ENCODE assay signal across 1 cellular context in the genomic region with DNA sequence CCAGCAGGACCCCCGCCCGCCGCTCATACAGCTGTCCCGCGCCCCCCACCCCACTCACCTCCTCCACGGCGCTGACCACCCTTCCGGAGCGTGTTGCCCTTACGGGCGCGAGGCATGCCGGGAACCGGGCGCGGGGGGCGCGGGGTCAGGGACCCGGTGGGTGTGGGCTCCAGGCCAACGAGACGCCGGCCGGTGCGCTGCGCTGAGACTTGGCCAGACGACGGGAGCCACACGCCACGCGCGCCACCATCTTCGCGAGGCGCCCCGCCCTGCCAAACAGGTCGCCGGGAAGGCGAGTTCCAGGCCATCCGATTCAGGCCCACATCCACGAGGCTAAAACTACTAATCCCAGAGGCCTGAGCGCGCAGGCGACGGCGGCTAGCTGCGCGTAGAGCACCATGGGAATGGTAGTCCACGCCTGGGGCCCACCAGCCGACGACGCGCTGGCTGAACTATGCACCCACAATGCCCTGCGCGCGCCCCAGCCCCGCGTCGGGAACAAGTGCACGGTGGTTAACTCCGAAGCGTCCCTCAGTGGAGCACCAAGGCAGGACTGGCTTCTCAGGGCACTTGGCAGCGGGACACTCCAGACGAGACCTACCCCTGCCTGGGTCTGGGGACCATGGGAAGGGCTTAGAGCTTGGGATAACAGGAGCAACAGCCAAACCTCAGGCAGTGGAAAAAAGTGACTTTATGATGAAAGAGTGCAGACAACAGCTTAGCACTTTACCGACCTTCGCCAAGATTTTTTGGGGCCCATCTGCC.
A peak's percentile ranks its signal among the peaks of the same experiment; 100 is the strongest.
TF ChIP-seq lines count a peak whose summit lies in the region.

A gene with protein sequence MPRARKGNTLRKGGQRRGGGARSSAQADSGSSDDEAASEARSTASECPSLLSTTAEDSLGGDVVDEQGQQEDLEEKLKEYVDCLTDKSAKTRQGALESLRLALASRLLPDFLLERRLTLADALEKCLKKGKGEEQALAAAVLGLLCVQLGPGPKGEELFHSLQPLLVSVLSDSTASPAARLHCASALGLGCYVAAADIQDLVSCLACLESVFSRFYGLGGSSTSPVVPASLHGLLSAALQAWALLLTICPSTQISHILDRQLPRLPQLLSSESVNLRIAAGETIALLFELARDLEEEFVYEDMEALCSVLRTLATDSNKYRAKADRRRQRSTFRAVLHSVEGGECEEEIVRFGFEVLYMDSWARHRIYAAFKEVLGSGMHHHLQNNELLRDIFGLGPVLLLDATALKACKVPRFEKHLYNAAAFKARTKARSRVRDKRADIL (minus strand): TSS at position 271 of the 765 bp plus-strand sequence. CDS start 155 bp downstream, at position 116.

TF ChIP-seq in K562, 482 proteins besides CTCF, POLR2A, EP300 and RAD21 (continued from another document and continues in another):
- TF ChIP-seq, protein P1, sequence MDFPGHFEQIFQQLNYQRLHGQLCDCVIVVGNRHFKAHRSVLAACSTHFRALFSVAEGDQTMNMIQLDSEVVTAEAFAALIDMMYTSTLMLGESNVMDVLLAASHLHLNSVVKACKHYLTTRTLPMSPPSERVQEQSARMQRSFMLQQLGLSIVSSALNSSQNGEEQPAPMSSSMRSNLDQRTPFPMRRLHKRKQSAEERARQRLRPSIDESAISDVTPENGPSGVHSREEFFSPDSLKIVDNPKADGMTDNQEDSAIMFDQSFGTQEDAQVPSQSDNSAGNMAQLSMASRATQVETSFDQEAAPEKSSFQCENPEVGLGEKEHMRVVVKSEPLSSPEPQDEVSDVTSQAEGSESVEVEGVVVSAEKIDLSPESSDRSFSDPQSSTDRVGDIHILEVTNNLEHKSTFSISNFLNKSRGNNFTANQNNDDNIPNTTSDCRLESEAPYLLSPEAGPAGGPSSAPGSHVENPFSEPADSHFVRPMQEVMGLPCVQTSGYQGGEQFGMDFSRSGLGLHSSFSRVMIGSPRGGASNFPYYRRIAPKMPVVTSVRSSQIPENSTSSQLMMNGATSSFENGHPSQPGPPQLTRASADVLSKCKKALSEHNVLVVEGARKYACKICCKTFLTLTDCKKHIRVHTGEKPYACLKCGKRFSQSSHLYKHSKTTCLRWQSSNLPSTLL (IDR thresholded peaks at IDR 0.05) = no peak
- TF ChIP-seq EHMT2 (IDR thresholded peaks at IDR 0.05) (no peak), CREB1 (IDR thresholded peaks at IDR 0.05) (peak; percentile 95), CREB1 (CRISPR knock-in tag; IDR thresholded peaks at IDR 0.05) (peak; percentile 96), ZFX (CRISPR knock-in tag; IDR thresholded peaks at IDR 0.05) (peak; percentile 72), SMAD1 (IDR thresholded peaks at IDR 0.05; ENCODE audit: low read depth, low read length, partially characterized antibody) (no peak), U2AF2 (optimal IDR thresholded peaks at IDR 0.05; ENCODE audit: low read depth, low read length) (no peak), ZNF175 (CRISPR knock-in tag; IDR thresholded peaks at IDR 0.05; ENCODE audit: low read depth) (peak; percentile 94), POU5F1 (IDR thresholded peaks at IDR 0.05; ENCODE audit: borderline replicate concordance, low read depth, low read length, partially characterized antibody) (peak; percentile 74), FOXA3 (CRISPR knock-in tag; conservative IDR thresholded peaks at IDR 0.05 in 1 of 2, IDR thresholded peaks at IDR 0.05 in 1 of 2) (no peak), LCOR (CRISPR knock-in tag; IDR thresholded peaks at IDR 0.05) (no peak; the same call in none of the 2 replicates), MYC (IDR thresholded peaks at IDR 0.05; ENCODE audit: low read depth, low read length) (peak; percentile 89), MYC (CRISPR knock-in tag; IDR thresholded peaks at IDR 0.05; ENCODE audit: borderline replicate concordance, low read depth) (no peak), TAF1 (IDR thresholded peaks at IDR 0.05; ENCODE audit: control insufficient read depth, extremely low read depth, insufficient read depth, low read length, severe bottlenecking) (peak; percentile 67), ZNF134 (CRISPR knock-in tag; conservative IDR thresholded peaks at IDR 0.05) (peak; percentile 79), KDM5B (IDR thresholded peaks at IDR 0.05; ENCODE audit: insufficient replicate concordance, low read depth, low read length) (peak; percentile 61), ATF1 (CRISPR knock-in tag; IDR thresholded peaks at IDR 0.05) (0 out of 2 replicates have a peak, but pooled peaks have one; percentile 37), ATF1 (tag; IDR thresholded peaks at IDR 0.05) (peak; percentile 97), NR4A1 (CRISPR knock-in tag; IDR thresholded peaks at IDR 0.05) (peak; percentile 52; the same call in 1 of the 2 replicates), NR4A1 (tag; IDR thresholded peaks at IDR 0.05) (peak; percentile 85), RAD51 (IDR thresholded peaks at IDR 0.05; ENCODE audit: borderline replicate concordance, low read depth) (no peak), ZNF263 (CRISPR knock-in tag; IDR thresholded peaks at IDR 0.05; ENCODE audit: borderline replicate concordance) (peak; percentile 56; the same call in 1 of the 2 replicates), PHF8 (IDR thresholded peaks at IDR 0.05; ENCODE audit: borderline replicate concordance, low read length) (peak; percentile 62; the same call in 1 of the 2 replicates), CCNT2 (IDR thresholded peaks at IDR 0.05; ENCODE audit: borderline replicate concordance, extremely low read depth, insufficient read length, low read depth, low read length) (peak; percentile 57), HDAC8 (tag; IDR thresholded peaks at IDR 0.05) (peak; percentile 79; the same call in 1 of the 2 replicates), GABPA (tag; conservative IDR thresholded peaks at IDR 0.05; ENCODE audit: low read depth) (peak; percentile 63)
- TF ChIP-seq, protein P2, sequence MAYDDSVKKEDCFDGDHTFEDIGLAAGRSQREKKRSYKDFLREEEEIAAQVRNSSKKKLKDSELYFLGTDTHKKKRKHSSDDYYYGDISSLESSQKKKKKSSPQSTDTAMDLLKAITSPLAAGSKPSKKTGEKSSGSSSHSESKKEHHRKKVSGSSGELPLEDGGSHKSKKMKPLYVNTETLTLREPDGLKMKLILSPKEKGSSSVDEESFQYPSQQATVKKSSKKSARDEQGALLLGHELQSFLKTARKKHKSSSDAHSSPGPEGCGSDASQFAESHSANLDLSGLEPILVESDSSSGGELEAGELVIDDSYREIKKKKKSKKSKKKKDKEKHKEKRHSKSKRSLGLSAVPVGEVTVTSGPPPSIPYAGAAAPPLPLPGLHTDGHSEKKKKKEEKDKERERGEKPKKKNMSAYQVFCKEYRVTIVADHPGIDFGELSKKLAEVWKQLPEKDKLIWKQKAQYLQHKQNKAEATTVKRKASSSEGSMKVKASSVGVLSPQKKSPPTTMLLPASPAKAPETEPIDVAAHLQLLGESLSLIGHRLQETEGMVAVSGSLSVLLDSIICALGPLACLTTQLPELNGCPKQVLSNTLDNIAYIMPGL (CRISPR knock-in tag; IDR thresholded peaks at IDR 0.05) = no peak
- TF ChIP-seq, protein P3, sequence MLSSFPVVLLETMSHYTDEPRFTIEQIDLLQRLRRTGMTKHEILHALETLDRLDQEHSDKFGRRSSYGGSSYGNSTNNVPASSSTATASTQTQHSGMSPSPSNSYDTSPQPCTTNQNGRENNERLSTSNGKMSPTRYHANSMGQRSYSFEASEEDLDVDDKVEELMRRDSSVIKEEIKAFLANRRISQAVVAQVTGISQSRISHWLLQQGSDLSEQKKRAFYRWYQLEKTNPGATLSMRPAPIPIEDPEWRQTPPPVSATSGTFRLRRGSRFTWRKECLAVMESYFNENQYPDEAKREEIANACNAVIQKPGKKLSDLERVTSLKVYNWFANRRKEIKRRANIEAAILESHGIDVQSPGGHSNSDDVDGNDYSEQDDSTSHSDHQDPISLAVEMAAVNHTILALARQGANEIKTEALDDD (IDR thresholded peaks at IDR 0.05) = no peak
- TF ChIP-seq, protein P4, sequence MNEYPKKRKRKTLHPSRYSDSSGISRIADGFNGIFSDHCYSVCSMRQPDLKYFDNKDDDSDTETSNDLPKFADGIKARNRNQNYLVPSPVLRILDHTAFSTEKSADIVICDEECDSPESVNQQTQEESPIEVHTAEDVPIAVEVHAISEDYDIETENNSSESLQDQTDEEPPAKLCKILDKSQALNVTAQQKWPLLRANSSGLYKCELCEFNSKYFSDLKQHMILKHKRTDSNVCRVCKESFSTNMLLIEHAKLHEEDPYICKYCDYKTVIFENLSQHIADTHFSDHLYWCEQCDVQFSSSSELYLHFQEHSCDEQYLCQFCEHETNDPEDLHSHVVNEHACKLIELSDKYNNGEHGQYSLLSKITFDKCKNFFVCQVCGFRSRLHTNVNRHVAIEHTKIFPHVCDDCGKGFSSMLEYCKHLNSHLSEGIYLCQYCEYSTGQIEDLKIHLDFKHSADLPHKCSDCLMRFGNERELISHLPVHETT (CRISPR knock-in tag; conservative IDR thresholded peaks at IDR 0.05 in 1 of 2, IDR thresholded peaks at IDR 0.05 in 1 of 2) = peak in 1 of 2 experiments; percentile 91; a peak in 2 of 4 replicates
- TF ChIP-seq, protein P5, sequence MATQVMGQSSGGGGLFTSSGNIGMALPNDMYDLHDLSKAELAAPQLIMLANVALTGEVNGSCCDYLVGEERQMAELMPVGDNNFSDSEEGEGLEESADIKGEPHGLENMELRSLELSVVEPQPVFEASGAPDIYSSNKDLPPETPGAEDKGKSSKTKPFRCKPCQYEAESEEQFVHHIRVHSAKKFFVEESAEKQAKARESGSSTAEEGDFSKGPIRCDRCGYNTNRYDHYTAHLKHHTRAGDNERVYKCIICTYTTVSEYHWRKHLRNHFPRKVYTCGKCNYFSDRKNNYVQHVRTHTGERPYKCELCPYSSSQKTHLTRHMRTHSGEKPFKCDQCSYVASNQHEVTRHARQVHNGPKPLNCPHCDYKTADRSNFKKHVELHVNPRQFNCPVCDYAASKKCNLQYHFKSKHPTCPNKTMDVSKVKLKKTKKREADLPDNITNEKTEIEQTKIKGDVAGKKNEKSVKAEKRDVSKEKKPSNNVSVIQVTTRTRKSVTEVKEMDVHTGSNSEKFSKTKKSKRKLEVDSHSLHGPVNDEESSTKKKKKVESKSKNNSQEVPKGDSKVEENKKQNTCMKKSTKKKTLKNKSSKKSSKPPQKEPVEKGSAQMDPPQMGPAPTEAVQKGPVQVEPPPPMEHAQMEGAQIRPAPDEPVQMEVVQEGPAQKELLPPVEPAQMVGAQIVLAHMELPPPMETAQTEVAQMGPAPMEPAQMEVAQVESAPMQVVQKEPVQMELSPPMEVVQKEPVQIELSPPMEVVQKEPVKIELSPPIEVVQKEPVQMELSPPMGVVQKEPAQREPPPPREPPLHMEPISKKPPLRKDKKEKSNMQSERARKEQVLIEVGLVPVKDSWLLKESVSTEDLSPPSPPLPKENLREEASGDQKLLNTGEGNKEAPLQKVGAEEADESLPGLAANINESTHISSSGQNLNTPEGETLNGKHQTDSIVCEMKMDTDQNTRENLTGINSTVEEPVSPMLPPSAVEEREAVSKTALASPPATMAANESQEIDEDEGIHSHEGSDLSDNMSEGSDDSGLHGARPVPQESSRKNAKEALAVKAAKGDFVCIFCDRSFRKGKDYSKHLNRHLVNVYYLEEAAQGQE (CRISPR knock-in tag; IDR thresholded peaks at IDR 0.05; ENCODE audit: low read depth) = peak; percentile 55; the same call in 1 of the 2 replicates
- TF ChIP-seq, protein P6, sequence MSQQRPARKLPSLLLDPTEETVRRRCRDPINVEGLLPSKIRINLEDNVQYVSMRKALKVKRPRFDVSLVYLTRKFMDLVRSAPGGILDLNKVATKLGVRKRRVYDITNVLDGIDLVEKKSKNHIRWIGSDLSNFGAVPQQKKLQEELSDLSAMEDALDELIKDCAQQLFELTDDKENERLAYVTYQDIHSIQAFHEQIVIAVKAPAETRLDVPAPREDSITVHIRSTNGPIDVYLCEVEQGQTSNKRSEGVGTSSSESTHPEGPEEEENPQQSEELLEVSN (IDR thresholded peaks at IDR 0.05; ENCODE audit: borderline replicate concordance in 1 of 2, extremely low read depth in 1 of 2, insufficient read depth in 1 of 2, insufficient read length in 1 of 2, low read depth in 1 of 2, low read length in 1 of 2, poor library complexity in 1 of 2, severe bottlenecking in 1 of 2) = peak; percentile 53 to 67
- TF ChIP-seq, protein P7, sequence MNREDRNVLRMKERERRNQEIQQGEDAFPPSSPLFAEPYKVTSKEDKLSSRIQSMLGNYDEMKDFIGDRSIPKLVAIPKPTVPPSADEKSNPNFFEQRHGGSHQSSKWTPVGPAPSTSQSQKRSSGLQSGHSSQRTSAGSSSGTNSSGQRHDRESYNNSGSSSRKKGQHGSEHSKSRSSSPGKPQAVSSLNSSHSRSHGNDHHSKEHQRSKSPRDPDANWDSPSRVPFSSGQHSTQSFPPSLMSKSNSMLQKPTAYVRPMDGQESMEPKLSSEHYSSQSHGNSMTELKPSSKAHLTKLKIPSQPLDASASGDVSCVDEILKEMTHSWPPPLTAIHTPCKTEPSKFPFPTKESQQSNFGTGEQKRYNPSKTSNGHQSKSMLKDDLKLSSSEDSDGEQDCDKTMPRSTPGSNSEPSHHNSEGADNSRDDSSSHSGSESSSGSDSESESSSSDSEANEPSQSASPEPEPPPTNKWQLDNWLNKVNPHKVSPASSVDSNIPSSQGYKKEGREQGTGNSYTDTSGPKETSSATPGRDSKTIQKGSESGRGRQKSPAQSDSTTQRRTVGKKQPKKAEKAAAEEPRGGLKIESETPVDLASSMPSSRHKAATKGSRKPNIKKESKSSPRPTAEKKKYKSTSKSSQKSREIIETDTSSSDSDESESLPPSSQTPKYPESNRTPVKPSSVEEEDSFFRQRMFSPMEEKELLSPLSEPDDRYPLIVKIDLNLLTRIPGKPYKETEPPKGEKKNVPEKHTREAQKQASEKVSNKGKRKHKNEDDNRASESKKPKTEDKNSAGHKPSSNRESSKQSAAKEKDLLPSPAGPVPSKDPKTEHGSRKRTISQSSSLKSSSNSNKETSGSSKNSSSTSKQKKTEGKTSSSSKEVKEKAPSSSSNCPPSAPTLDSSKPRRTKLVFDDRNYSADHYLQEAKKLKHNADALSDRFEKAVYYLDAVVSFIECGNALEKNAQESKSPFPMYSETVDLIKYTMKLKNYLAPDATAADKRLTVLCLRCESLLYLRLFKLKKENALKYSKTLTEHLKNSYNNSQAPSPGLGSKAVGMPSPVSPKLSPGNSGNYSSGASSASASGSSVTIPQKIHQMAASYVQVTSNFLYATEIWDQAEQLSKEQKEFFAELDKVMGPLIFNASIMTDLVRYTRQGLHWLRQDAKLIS (CRISPR knock-in tag; IDR thresholded peaks at IDR 0.05) = 0 out of 2 replicates have a peak, but pooled peaks have one; percentile 70
- TF ChIP-seq, protein P8, sequence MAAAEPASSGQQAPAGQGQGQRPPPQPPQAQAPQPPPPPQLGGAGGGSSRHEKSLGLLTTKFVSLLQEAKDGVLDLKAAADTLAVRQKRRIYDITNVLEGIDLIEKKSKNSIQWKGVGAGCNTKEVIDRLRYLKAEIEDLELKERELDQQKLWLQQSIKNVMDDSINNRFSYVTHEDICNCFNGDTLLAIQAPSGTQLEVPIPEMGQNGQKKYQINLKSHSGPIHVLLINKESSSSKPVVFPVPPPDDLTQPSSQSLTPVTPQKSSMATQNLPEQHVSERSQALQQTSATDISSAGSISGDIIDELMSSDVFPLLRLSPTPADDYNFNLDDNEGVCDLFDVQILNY (CRISPR knock-in tag; IDR thresholded peaks at IDR 0.05) = no peak
- TF ChIP-seq, protein P9, sequence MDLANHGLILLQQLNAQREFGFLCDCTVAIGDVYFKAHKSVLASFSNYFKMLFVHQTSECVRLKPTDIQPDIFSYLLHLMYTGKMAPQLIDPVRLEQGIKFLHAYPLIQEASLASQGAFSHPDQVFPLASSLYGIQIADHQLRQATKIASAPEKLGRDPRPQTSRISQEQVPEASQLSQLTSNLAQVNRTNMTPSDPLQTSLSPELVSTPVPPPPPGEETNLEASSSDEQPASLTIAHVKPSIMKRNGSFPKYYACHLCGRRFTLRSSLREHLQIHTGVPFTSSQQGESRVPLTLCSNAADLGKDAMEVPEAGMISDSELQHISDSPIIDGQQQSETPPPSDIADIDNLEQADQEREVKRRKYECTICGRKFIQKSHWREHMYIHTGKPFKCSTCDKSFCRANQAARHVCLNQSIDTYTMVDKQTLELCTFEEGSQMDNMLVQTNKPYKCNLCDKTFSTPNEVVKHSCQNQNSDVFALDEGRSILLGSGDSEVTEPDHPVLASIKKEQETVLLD (IDR thresholded peaks at IDR 0.05) = peak; percentile 25; the same call in 1 of the 2 replicates
